In the genomic region with DNA sequence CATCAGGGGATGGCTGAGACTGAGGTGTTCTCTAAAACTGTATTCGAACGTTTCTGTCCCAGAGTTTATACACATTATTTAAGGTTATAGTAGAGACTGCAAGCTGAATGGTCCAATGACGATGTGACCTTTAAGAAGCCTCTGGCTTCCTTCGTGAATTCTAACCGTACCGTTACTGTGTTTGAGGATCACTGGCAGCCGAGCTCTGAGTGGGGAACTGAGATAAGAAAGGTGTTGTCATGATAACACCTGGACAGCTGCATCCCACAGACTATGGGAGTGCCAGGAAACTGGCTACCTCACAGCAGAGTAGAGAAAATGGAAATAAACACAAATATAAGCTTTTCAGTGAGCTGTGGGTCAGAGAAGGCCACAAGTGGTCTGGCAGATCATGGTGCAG, we compare ENCODE assay signal across 6 cellular contexts.
"Had no signal": no experiment of that assay in that cellular context is flagged by ENCODE, and none has a peak within 500 bp of the region (broad histone marks: within the 10 kb centered on the region; RNA-seq: fewer than 3 reads in every experiment).

No MANE protein-coding gene starts in this region.

- ATAC-seq: HepG2 had no signal

- DNase-seq: IMR-90, KBM-7, KG1 had no signal

- H3K27ac ChIP-seq: HL-60, KMS-11 had no signal

- FAIRE-seq: HepG2 had no signal

- H3K4me2 ChIP-seq: KMS-11 had no signal

- H3K9ac ChIP-seq: KMS-11 had no signal
